ENCODE assay signal across 9 cellular contexts in the genomic region with DNA sequence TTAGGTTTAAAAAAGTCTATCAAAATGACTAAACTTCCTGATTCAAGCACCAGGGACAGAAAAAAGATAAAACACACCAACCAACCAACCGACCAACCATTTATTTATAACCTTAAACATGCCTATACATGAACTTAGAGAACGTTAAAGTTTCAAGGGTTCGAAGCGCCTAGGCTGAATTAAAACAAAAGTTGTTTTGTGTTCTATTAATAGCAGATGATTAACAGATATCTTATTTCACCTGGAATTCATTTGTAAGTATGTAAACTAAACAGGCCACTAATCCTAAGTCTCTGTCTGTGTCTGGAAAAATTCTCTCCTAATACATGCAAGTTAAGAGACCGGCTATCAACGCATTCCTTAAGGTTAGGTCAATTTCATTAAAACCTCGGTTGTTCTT. TPM values are rescaled to one million over a fixed set of nuclear protein-coding genes. Genes with fewer than 3 reads are reported as not detected.
DNase-seq lines count a peak whose midpoint lies in the region; ATAC-seq, FAIRE-seq and TF ChIP-seq lines count a peak whose summit lies in the region.
"Had no signal": no experiment of that assay in that cellular context is flagged by ENCODE, and none has a peak within 500 bp of the region (broad histone marks: within the 10 kb centered on the region; RNA-seq: fewer than 3 reads in every experiment).

No MANE protein-coding gene starts in this region.

- FAIRE-seq in kidney (lab: Jason Lieb, UNC): no peak

- H3K9me3 ChIP-seq in kidney (ENCODE audit: control insufficient read depth in 1 of 2, low read length in 2 of 2): no peaks in the 10 kb centered on the region
- H3K9me3 ChIP-seq in thoracic aorta: no peaks in the 10 kb centered on the region
- no peaks in the 10 kb centered on the region for H3K9me3 ChIP-seq in esophagus muscularis mucosa

- H3K9ac ChIP-seq in kidney (ENCODE audit: low read length in 2 of 2): peak overlapping the region in 1 of 2 donors; percentile 65

- H3K4me3 ChIP-seq in kidney (ENCODE audit: low read length in 2 of 2) (peak overlapping the region; percentile 53 to 60), thoracic aorta (peak overlapping the region; percentile 39), esophagus muscularis mucosa (peak overlapping the region in 1 of 4 donors; percentile 5)

- peaks cover 5% of the 10 kb centered on the region for H3K4me1 Mint-ChIP-seq in activated naive CD8-positive, alpha-beta T cell (ENCODE audit: low read depth)
- H3K4me1 Mint-ChIP-seq in activated naive CD8-positive, alpha-beta T cell treated with anti-CD3 and anti-CD28 coated beads, Interleukin-2, amount 50 U/mL, for 24 hours: peaks cover 6% of the 10 kb centered on the region
- peaks cover 3% of the 10 kb centered on the region for H3K4me1 Mint-ChIP-seq in activated T-helper 17 cell treated with anti-CD3 and anti-CD28 coated beads, Interleukin-2, amount 50 U/mL, for 72 hours

- H3K27ac ChIP-seq in kidney (ENCODE audit: low read depth in 2 of 2, low read length in 2 of 2): peak overlapping the region in 1 of 2 donors; percentile 36
- no peak overlapping the region for H3K27ac ChIP-seq in thoracic aorta
- H3K27ac ChIP-seq in esophagus muscularis mucosa (replicated peaks in 1 of 4): no peak overlapping the region

- 35% methylated on average over 7 of the region's 7 CpGs for WGBS in esophagus muscularis mucosa

- no peak for TF ChIP-seq EP300 in esophagus muscularis mucosa (IDR thresholded peaks at IDR 0.05)

- H3K27me3 ChIP-seq in thoracic aorta (replicated peaks; ENCODE audit: insufficient read depth): no peaks in the 10 kb centered on the region
- H3K27me3 ChIP-seq in esophagus muscularis mucosa: peaks cover 0 to 51% (median 24%) of the 10 kb centered on the region in 4 donors

- H3K27me3 Mint-ChIP-seq in activated naive CD8-positive, alpha-beta T cell: peaks cover 15% of the 10 kb centered on the region
- H3K27me3 Mint-ChIP-seq in activated naive CD8-positive, alpha-beta T cell treated with anti-CD3 and anti-CD28 coated beads, Interleukin-2, amount 50 U/mL, for 24 hours: peaks cover 21% of the 10 kb centered on the region
- H3K27me3 Mint-ChIP-seq in activated T-helper 17 cell treated with anti-CD3 and anti-CD28 coated beads, Interleukin-2, amount 50 U/mL, for 72 hours: peaks cover 11% of the 10 kb centered on the region

- TF ChIP-seq CTCF in kidney (IDR thresholded peaks at IDR 0.05; ENCODE audit: borderline replicate concordance, extremely low read depth, insufficient read depth): no peak
- no peak for TF ChIP-seq CTCF in thoracic aorta (IDR thresholded peaks at IDR 0.05)
- TF ChIP-seq CTCF in esophagus muscularis mucosa (IDR thresholded peaks at IDR 0.05): no peak

- H3K36me3 ChIP-seq in kidney (ENCODE audit: control insufficient read depth in 1 of 2, insufficient read depth in 2 of 2, low read length in 2 of 2) (no peaks in the 10 kb centered on the region), thoracic aorta (no peaks in the 10 kb centered on the region), esophagus muscularis mucosa (no peaks in the 10 kb centered on the region)

- H3K4me1 ChIP-seq in kidney (ENCODE audit: control insufficient read depth in 1 of 2, insufficient read depth in 1 of 2, low read depth in 1 of 2, low read length in 2 of 2) (peaks cover 0 to 3% of the 10 kb centered on the region in 2 donors), thoracic aorta (ENCODE audit: control insufficient read depth in 1 of 2, low read depth in 2 of 2) (peaks cover 7 to 10% of the 10 kb centered on the region in 2 donors), esophagus muscularis mucosa (peaks cover 0 to 19% (median 18%) of the 10 kb centered on the region in 4 donors)

- H3K9me3 Mint-ChIP-seq in activated naive CD8-positive, alpha-beta T cell (ENCODE audit: low read depth): no peaks in the 10 kb centered on the region
- no peaks in the 10 kb centered on the region for H3K9me3 Mint-ChIP-seq in activated naive CD8-positive, alpha-beta T cell treated with anti-CD3 and anti-CD28 coated beads, Interleukin-2, amount 50 U/mL, for 24 hours
- no peaks in the 10 kb centered on the region for H3K9me3 Mint-ChIP-seq in activated T-helper 17 cell treated with anti-CD3 and anti-CD28 coated beads, Interleukin-2, amount 50 U/mL, for 72 hours

- TF ChIP-seq POLR2A in esophagus muscularis mucosa (IDR thresholded peaks at IDR 0.05; ENCODE audit: low read depth): no peak

- no peaks in the 10 kb centered on the region for H3K36me3 Mint-ChIP-seq in activated naive CD8-positive, alpha-beta T cell
- H3K36me3 Mint-ChIP-seq in activated naive CD8-positive, alpha-beta T cell treated with anti-CD3 and anti-CD28 coated beads, Interleukin-2, amount 50 U/mL, for 24 hours (ENCODE audit: low read depth): no peaks in the 10 kb centered on the region
- no peaks in the 10 kb centered on the region for H3K36me3 Mint-ChIP-seq in activated T-helper 17 cell treated with anti-CD3 and anti-CD28 coated beads, Interleukin-2, amount 50 U/mL, for 72 hours (ENCODE audit: low read depth)

- peak overlapping the region; percentile 76 for H3K4me3 Mint-ChIP-seq in activated naive CD8-positive, alpha-beta T cell
- no peak overlapping the region for H3K4me3 Mint-ChIP-seq in activated naive CD8-positive, alpha-beta T cell treated with anti-CD3 and anti-CD28 coated beads, Interleukin-2, amount 50 U/mL, for 24 hours
- H3K4me3 Mint-ChIP-seq in activated T-helper 17 cell treated with anti-CD3 and anti-CD28 coated beads, Interleukin-2, amount 50 U/mL, for 72 hours: peak overlapping the region; percentile 63

- intact Hi-C loops in kidney (cut with DNase I) (no loop called here), esophagus muscularis mucosa (cut with DNase I) (no loop called here)

- ATAC-seq in activated naive CD8-positive, alpha-beta T cell treated with anti-CD3 and anti-CD28 coated beads, Interleukin-2, amount 50 U/mL, for 24 hours: no peak
- no peak for ATAC-seq in activated T-helper 17 cell treated with anti-CD3 and anti-CD28 coated beads, Interleukin-2, amount 50 U/mL, for 72 hours (replicated peaks)
- ATAC-seq in thoracic aorta (ENCODE audit: insufficient number of reproducible peaks, low FRiP score, low read depth) (no peak), GM19397 (IDR thresholded peaks at IDR 0.05; ENCODE audit: unreplicated experiment) (no peak)

- no peak overlapping the region for H3K27ac Mint-ChIP-seq in activated naive CD8-positive, alpha-beta T cell
- H3K27ac Mint-ChIP-seq in activated naive CD8-positive, alpha-beta T cell treated with anti-CD3 and anti-CD28 coated beads, Interleukin-2, amount 50 U/mL, for 24 hours: no peak overlapping the region
- H3K27ac Mint-ChIP-seq in activated T-helper 17 cell treated with anti-CD3 and anti-CD28 coated beads, Interleukin-2, amount 50 U/mL, for 72 hours: peak overlapping the region; percentile 58

- DNase-seq in activated naive CD8-positive, alpha-beta T cell treated with anti-CD3 and anti-CD28 coated beads, Interleukin-2, amount 50 U/mL, for 24 hours: no peak
- DNase-seq in kidney: no peak
- DNase-seq in thoracic aorta (ENCODE audit: low spot score): no peak
- DNase-seq in putamen (ENCODE audit: low spot score): no peak
- DNase-seq in esophagus muscularis mucosa (ENCODE audit: extremely low spot score): no peak
- DNase-seq: DND-41 had no signal

RNA-seq across cellular contexts. Expression of a gene that starts 1.4 kb away (rescaled TPM):
- total RNA-seq in activated T-helper 17 cell treated with anti-CD3 and anti-CD28 coated beads, Interleukin-2, amount 50 U/mL, for 72 hours: 1 to 10 TPM; 1.2 to 6.0 TPM
- total RNA-seq in kidney: 18.8 TPM
- polyA plus RNA-seq in kidney (ENCODE audit: insufficient read depth, low read depth, low replicate concordance): 9.6 TPM
- 1 to 10 TPM in 1 of 2 donors, under 1 TPM in 1; 0.63 to 1.4 TPM for total RNA-seq in thoracic aorta
- 1 to 10 TPM in 3 of 4 donors, under 1 TPM in 1; 0.84 to 2.5 (median 1.6) TPM for total RNA-seq in esophagus muscularis mucosa
